ENCODE assay signal across 15 cellular contexts in the genomic region with DNA sequence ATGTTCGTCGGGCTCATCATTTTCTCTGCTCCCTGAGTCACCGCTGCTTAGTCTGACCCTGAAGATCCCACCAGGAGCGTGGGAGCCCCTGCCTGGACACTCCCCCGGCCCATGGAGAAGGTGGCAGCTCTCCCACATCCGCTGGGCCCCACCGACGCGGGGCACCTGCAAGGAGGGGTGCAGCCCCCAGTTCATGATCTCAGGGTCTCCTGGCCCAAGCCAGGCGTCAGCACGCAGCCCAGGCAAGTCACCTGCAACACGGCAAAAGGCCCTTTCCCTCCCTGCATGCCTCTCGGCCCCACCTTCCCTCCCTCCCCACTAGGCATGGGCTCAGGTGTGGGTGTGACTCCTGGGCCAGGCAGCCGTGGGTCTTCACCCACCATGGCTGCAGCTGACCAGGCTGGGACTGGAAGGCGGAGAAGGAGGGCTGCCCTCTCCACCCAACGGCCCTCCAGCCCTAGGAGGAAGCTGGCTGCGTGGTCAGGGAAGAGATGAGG.
"Had no signal": no experiment of that assay in that cellular context is flagged by ENCODE, and none has a peak within 500 bp of the region (broad histone marks: within the 10 kb centered on the region; RNA-seq: fewer than 3 reads in every experiment).

No MANE protein-coding gene starts in this region.

- H3K27ac Mint-ChIP-seq: T-helper 2 cell treated with Interferon-gamma antibody and Interleukin-4, amounts not matched to agents 5 μg/mL and 100 μg/mL, for 36 hours had no signal

- H3K27me3 ChIP-seq: right atrium auricular region, uterus had no signal

- H3K36me3 ChIP-seq: cardiac muscle cell, heart left ventricle, neutrophil, right atrium auricular region, stomach, thyroid gland, uterus had no signal

- H3K27ac ChIP-seq: cardiac muscle cell, heart left ventricle, neutrophil, right atrium auricular region, thyroid gland, uterus had no signal

- DNase-seq: activated CD4-positive, CD25-positive, alpha-beta regulatory T cell treated with anti-CD3 and anti-CD28 coated beads, Interleukin-2, amount 50 U/mL, for 72 hours; foreskin melanocyte; islet precursor cell; left ventricle myocardium superior; posterior cingulate gyrus; stomach; thyroid gland; uterus had no signal

- H3K9me3 Mint-ChIP-seq: T-helper 2 cell treated with Interferon-gamma antibody and Interleukin-4, amounts not matched to agents 5 μg/mL and 100 μg/mL, for 36 hours had no signal

- FAIRE-seq: colon had no signal

- H3K4me3 ChIP-seq: skin epidermis, thyroid gland, uterus had no signal

- H3K4me3 Mint-ChIP-seq: T-helper 2 cell treated with Interferon-gamma antibody and Interleukin-4, amounts not matched to agents 5 μg/mL and 100 μg/mL, for 36 hours had no signal

- H3K9me3 ChIP-seq: heart left ventricle, neutrophil, right atrium auricular region, stomach, thyroid gland, uterus had no signal
